19 cellular contexts compared by ENCODE assay signal in the genomic region with DNA sequence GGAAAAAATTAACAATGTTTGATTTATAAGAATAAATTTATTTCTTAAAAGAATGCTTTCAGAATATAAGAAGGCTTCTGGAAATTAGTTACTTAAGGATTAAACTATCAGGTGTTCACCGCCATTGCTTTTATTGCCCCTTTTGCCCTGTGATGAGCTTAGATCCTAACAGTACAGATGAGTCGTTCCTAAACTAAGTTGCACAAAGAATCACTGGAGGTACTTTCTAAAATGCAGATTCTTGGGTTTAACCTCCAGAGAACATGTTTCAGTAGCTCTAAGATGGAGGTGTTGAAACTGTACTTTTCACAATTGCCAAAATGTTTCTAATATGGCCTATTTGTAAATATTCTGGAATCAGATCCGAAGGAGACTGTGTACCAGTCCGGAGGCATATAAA.
DNase-seq lines count a peak whose midpoint lies in the region; ATAC-seq lines count a peak whose summit lies in the region.
"Had no signal": no experiment of that assay in that cellular context is flagged by ENCODE, and none has a peak within 500 bp of the region (broad histone marks: within the 10 kb centered on the region; RNA-seq: fewer than 3 reads in every experiment).

No MANE protein-coding gene starts in this region.

- H3K4me1 Mint-ChIP-seq in activated T-helper 17 cell treated with anti-CD3 and anti-CD28 coated beads, Interleukin-2, amount 50 U/mL, for 72 hours = peaks cover 2% of the 10 kb centered on the region

- no peaks in the 10 kb centered on the region for H3K9me3 Mint-ChIP-seq in activated naive CD4-positive, alpha-beta T cell treated with anti-CD3 and anti-CD28 coated beads, Interleukin-2, amount 50 U/mL, for 72 hours
- H3K9me3 Mint-ChIP-seq in activated T-helper 17 cell treated with anti-CD3 and anti-CD28 coated beads, Interleukin-2, amount 50 U/mL, for 72 hours = no peaks in the 10 kb centered on the region
- H3K9me3 Mint-ChIP-seq: CD4-positive, CD25-positive, alpha-beta regulatory T cell; CD8-positive, alpha-beta memory T cell; GM23338; IgD-negative memory B cell had no signal

- DNase-seq in activated naive CD4-positive, alpha-beta T cell treated with anti-CD3 and anti-CD28 coated beads, Interleukin-2, amount 50 U/mL, for 72 hours (ENCODE audit: low spot score in 2 of 2) = no peak
- DNase-seq in activated naive CD4-positive, alpha-beta T cell treated with anti-CD3 and anti-CD28 coated beads, Interleukin-2, amount 50 U/mL, for 16 hours = no peak
- no peak for DNase-seq in stimulated activated naive CD8-positive, alpha-beta T cell treated with anti-CD3 and anti-CD28 coated beads, Interleukin-15, Interleukin-2, amounts not matched to agents 100 U/mL and 50 U/mL, for 24 hours
- DNase-seq in nucleus accumbens (lab: John Stamatoyannopoulos, UW) (no peak), NCI-H226 (no peak)
- DNase-seq: ACHN; BE2C; C1 segment of cervical spinal cord; CD4-positive, CD25-positive, alpha-beta regulatory T cell; CD8-positive, alpha-beta memory T cell; COR-L47; DMS 273 treated with DMSO at 0.1 percent for 48 hours; DMS53; DND-41; HCEC 1CT had no signal

- H3K4me3 Mint-ChIP-seq in activated T-helper 17 cell treated with anti-CD3 and anti-CD28 coated beads, Interleukin-2, amount 50 U/mL, for 72 hours = no peak overlapping the region
- H3K4me3 Mint-ChIP-seq: CD4-positive, CD25-positive, alpha-beta regulatory T cell; CD8-positive, alpha-beta memory T cell; GM23338; IgD-negative memory B cell had no signal

- no peaks in the 10 kb centered on the region for H3K27me3 Mint-ChIP-seq in activated T-helper 17 cell treated with anti-CD3 and anti-CD28 coated beads, Interleukin-2, amount 50 U/mL, for 72 hours
- H3K27me3 Mint-ChIP-seq: CD4-positive, CD25-positive, alpha-beta regulatory T cell; CD8-positive, alpha-beta memory T cell; IgD-negative memory B cell had no signal

- no peaks in the 10 kb centered on the region for H3K36me3 Mint-ChIP-seq in activated naive CD4-positive, alpha-beta T cell treated with anti-CD3 and anti-CD28 coated beads, Interleukin-2, amount 50 U/mL, for 72 hours
- no peaks in the 10 kb centered on the region for H3K36me3 Mint-ChIP-seq in activated T-helper 17 cell treated with anti-CD3 and anti-CD28 coated beads, Interleukin-2, amount 50 U/mL, for 72 hours (ENCODE audit: low read depth)
- H3K36me3 Mint-ChIP-seq: CD4-positive, CD25-positive, alpha-beta regulatory T cell had no signal

- ATAC-seq in activated naive CD4-positive, alpha-beta T cell treated with anti-CD3 and anti-CD28 coated beads, Interleukin-2, amount 50 U/mL, for 72 hours = peak; percentile 59 to 70
- ATAC-seq in HG02610 (IDR thresholded peaks at IDR 0.05; ENCODE audit: unreplicated experiment) = peak; percentile 49
- peak; percentile 56 for ATAC-seq in activated T-helper 17 cell treated with anti-CD3 and anti-CD28 coated beads, Interleukin-2, amount 50 U/mL, for 72 hours (replicated peaks)
- peak; percentile 67 for ATAC-seq in stimulated activated naive CD8-positive, alpha-beta T cell treated with anti-CD3 and anti-CD28 coated beads, Interleukin-15, Interleukin-2, amounts not matched to agents 100 U/mL and 50 U/mL, for 24 hours
- ATAC-seq: GM23338 had no signal

- no peak overlapping the region for H3K27ac Mint-ChIP-seq in activated naive CD4-positive, alpha-beta T cell treated with anti-CD3 and anti-CD28 coated beads, Interleukin-2, amount 50 U/mL, for 72 hours
- no peak overlapping the region for H3K27ac Mint-ChIP-seq in activated T-helper 17 cell treated with anti-CD3 and anti-CD28 coated beads, Interleukin-2, amount 50 U/mL, for 72 hours
- H3K27ac Mint-ChIP-seq: CD4-positive, CD25-positive, alpha-beta regulatory T cell; GM23338; IgD-negative memory B cell had no signal
